ENCODE assay signal across 8 cellular contexts in the genomic region with DNA sequence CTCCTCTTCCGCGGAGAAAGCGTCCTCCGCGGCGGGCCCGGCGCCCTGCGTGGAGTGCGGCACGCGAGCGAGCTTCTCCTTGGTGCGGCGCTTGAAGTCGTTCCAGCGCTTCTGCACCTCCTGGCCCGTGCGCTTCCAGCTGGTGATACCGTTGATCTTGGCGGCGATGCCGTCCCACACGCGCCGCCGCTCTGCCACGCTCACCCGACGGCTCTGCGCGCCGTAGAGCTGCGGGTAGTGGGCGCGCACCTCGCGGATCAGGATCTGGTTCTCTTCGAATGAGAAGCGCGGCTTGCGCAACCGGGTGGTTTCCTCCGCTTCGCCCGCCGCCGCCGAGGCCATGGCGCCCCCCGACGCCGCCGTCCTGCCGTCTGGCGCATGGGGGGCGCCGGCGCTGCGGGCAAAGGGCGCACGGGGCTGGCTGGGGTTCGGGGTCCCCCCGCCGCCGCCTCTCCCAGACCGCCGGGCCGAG. TPM values are rescaled to one million over a fixed set of nuclear protein-coding genes. Genes with fewer than 3 reads are reported as not detected.
DNase-seq lines count a peak whose midpoint lies in the region; ATAC-seq and TF ChIP-seq lines count a peak whose summit lies in the region.

No MANE protein-coding gene starts in this region.

- H3K36me3 ChIP-seq in SJSA1 (peaks cover 27% of the 10 kb centered on the region), urinary bladder (ENCODE audit: insufficient read depth) (no peaks in the 10 kb centered on the region)

- no peak for TF ChIP-seq CTCF in mesothelial cell of epicardium (IDR thresholded peaks at IDR 0.05; ENCODE audit: unreplicated experiment)

- H3K4me3 Mint-ChIP-seq in mesothelial cell of epicardium = peak overlapping the region; percentile 55

- no peaks in the 10 kb centered on the region for H3K9me3 Mint-ChIP-seq in mesothelial cell of epicardium

- H3K27ac ChIP-seq in SJSA1 = no peak overlapping the region
- H3K27ac ChIP-seq in urinary bladder (ENCODE audit: low read depth) = no peak overlapping the region

- 7% methylated on average over 69 of the region's 69 CpGs for WGBS in urinary bladder

- H3K27me3 Mint-ChIP-seq in mesothelial cell of epicardium (ENCODE audit: low read depth) = peaks cover 11% of the 10 kb centered on the region

- H3K4me3 ChIP-seq in SJSA1 = peak overlapping the region; percentile 58
- peak overlapping the region; percentile 88 for H3K4me3 ChIP-seq in urinary bladder (ENCODE audit: low read depth, low read length)

- H3K4me1 ChIP-seq in SJSA1 (replicated peaks) (peaks cover 10% of the 10 kb centered on the region), urinary bladder (ENCODE audit: insufficient read depth) (peaks cover 3% of the 10 kb centered on the region)

- DNase-seq in NCI-H1436 (lab: John Stamatoyannopoulos, UW) (peak; percentile 5), NCI-H1436 treated with DMSO at 0.1 percent for 48 hours (lab: John Stamatoyannopoulos, UW) (no peak), SJSA1 (ENCODE audit: low read depth in 1 of 2, low spot score in 2 of 2) (no peak), dermis microvascular lymphatic vessel endothelial cell (ENCODE audit: low read depth in 2 of 2) (peak; percentile 15 to 47), mesothelial cell of epicardium (ENCODE audit: low spot score in 2 of 2, unreplicated experiment in 2 of 2) (peak in 1 of 2 experiments; percentile 53), posterior vena cava (ENCODE audit: low spot score) (no peak)

- no peak for ATAC-seq in GM19328 (IDR thresholded peaks at IDR 0.05; ENCODE audit: unreplicated experiment)

- no peaks in the 10 kb centered on the region for H3K27me3 ChIP-seq in SJSA1 (replicated peaks)

- H3K27ac Mint-ChIP-seq in mesothelial cell of epicardium = no peak overlapping the region

- no peaks in the 10 kb centered on the region for H3K9me3 ChIP-seq in SJSA1 (replicated peaks)

- H3K4me1 Mint-ChIP-seq in mesothelial cell of epicardium = peaks cover 5% of the 10 kb centered on the region

- peaks cover 22% of the 10 kb centered on the region for H3K36me3 Mint-ChIP-seq in mesothelial cell of epicardium

- intact Hi-C loops in posterior vena cava (cut with DNase I) = no loop called here

RNA-seq across cellular contexts. Expression of a gene that starts 0.9 kb away (rescaled TPM):
- 1.3 and 1.4 TPM in 2 replicates for total RNA-seq in SJSA1 (2014; rRNA removed; shearing (Covaris generic))
- total RNA-seq in dermis microvascular lymphatic vessel endothelial cell = 0.64 and 1.8 TPM in 2 replicates
- total RNA-seq in mesothelial cell of epicardium = 10.4 to 11.5 TPM (median 10.9 TPM) in 3 replicates
- total RNA-seq in urinary bladder = 1.3 TPM
- polyA plus RNA-seq in urinary bladder = 8.2 TPM
- 1 to 10 TPM; 4.3 to 6.1 TPM for total RNA-seq in posterior vena cava

RNA-seq across cellular contexts. Expression of a gene that starts 13.1 kb away (rescaled TPM):
- total RNA-seq in SJSA1 (2014; rRNA removed; shearing (Covaris generic)) = not detected in 2 replicates
- not detected in 2 replicates for total RNA-seq in dermis microvascular lymphatic vessel endothelial cell
- total RNA-seq in mesothelial cell of epicardium = not detected in 3 replicates
- total RNA-seq in urinary bladder = not detected
- not detected for polyA plus RNA-seq in urinary bladder
- total RNA-seq in posterior vena cava = not detected

RNA-seq across cellular contexts. Expression of a gene that starts 15.5 kb away (rescaled TPM):
- 42.9 and 50.1 TPM in 2 replicates for total RNA-seq in SJSA1 (2014; rRNA removed; shearing (Covaris generic))
- total RNA-seq in dermis microvascular lymphatic vessel endothelial cell = 14.9 and 24.5 TPM in 2 replicates
- 33.8 to 34.6 TPM (median 34.1 TPM) in 3 replicates for total RNA-seq in mesothelial cell of epicardium
- 18.2 TPM for total RNA-seq in urinary bladder
- polyA plus RNA-seq in urinary bladder = 30.2 TPM
- total RNA-seq in posterior vena cava = 10 to 100 TPM; 14.3 to 14.5 TPM

RNA-seq across cellular contexts. Expression of a gene that starts 37.3 kb away (rescaled TPM):
- not detected in 2 replicates for total RNA-seq in SJSA1 (2014; rRNA removed; shearing (Covaris generic))
- 0.13 TPM in 1 of 2 replicates, not detected in the other for total RNA-seq in dermis microvascular lymphatic vessel endothelial cell
- total RNA-seq in mesothelial cell of epicardium = not detected in 3 replicates
- total RNA-seq in urinary bladder = not detected
- 0.11 TPM for polyA plus RNA-seq in urinary bladder
- not detected for total RNA-seq in posterior vena cava

RNA-seq across cellular contexts. Expression of a gene that starts 38.5 kb away (rescaled TPM):
- total RNA-seq in SJSA1 (2014; rRNA removed; shearing (Covaris generic)) = 32.4 and 55.0 TPM in 2 replicates
- total RNA-seq in dermis microvascular lymphatic vessel endothelial cell (22.1 and 35.3 TPM in 2 replicates), mesothelial cell of epicardium (89.3 to 93.4 TPM (median 92.6 TPM) in 3 replicates), urinary bladder (22.5 TPM), posterior vena cava (10 to 100 TPM; 41.2 to 44.6 TPM)
- polyA plus RNA-seq in urinary bladder = 38.9 TPM

Comparison
In these comparisons a context has a peak if more than half of its experiments do, and no peak if none do; other contexts are left out.
1. DNase-seq: peak in NCI-H1436 (single experiment) and dermis microvascular lymphatic vessel endothelial cell (2 of 2); none in NCI-H1436 treated with DMSO at 0.1 percent for 48 hours (single experiment), SJSA1 (0 of 2) and posterior vena cava (single experiment).